ENCODE assay signal across 18 cellular contexts in genomic region chr11:108501396-108501795, GRCh38.
"Had no signal": no experiment of that assay in that cellular context is flagged by ENCODE, and none has a peak within 500 bp of the region (broad histone marks: within the 10 kb centered on the region; RNA-seq: fewer than 3 reads in every experiment).

No MANE protein-coding gene starts in this region.

- H3K27ac ChIP-seq: colonic mucosa, hepatocyte, neutrophil had no signal

- H2AFZ ChIP-seq: hepatocyte had no signal

- H3K4me3 Mint-ChIP-seq: activated naive CD8-positive, alpha-beta T cell treated with anti-CD3 and anti-CD28 coated beads, Interleukin-2, amount 10 ng/mL, durations not matched to agents 7 days and 5 days; activated T-cell treated with anti-CD3 and anti-CD28 coated beads, Interleukin-2, amount 50 U/mL, for 24 hours; naive thymus-derived CD4-positive, alpha-beta T cell; T-helper 2 cell treated with Interferon-gamma antibody and Interleukin-4, amounts not matched to agents 5 μg/mL and 100 μg/mL, for 36 hours had no signal

- H3K4me1 ChIP-seq: colonic mucosa had no signal

- H3K9me3 ChIP-seq: colonic mucosa, neutrophil had no signal

- DNase-seq: activated CD4-positive, alpha-beta T cell treated with anti-CD3 and anti-CD28 coated beads, Interleukin-2, amount 50 U/mL, for 4 hours; activated CD4-positive, CD25-positive, alpha-beta regulatory T cell treated with anti-CD3 and anti-CD28 coated beads, Interleukin-2, amount 50 U/mL, for 72 hours; activated naive CD8-positive, alpha-beta T cell treated with anti-CD3 and anti-CD28 coated beads, Interleukin-2, amount 10 ng/mL, durations not matched to agents 7 days and 5 days; activated T-cell treated with anti-CD3 and anti-CD28 coated beads, Interleukin-2, amount 50 U/mL, for 24 hours; caudate nucleus; colonic mucosa; kidney glomerular epithelial cell; midbrain; naive thymus-derived CD4-positive, alpha-beta T cell; posterior cingulate gyrus; right cardiac atrium; stimulated activated CD4-positive, alpha-beta T cell treated with anti-CD3 and anti-CD28 coated beads, Interleukin-2, amount 100 ng/mL, for 24 hours; stimulated activated naive CD4-positive, alpha-beta T cell treated with Interleukin-2 at 50 U/mL for 16 hours; SW 1271 had no signal

- H3K36me3 ChIP-seq: colonic mucosa, neutrophil had no signal

- H3K4me2 ChIP-seq: hepatocyte had no signal

- H3K9me3 Mint-ChIP-seq: activated naive CD8-positive, alpha-beta T cell treated with anti-CD3 and anti-CD28 coated beads, Interleukin-2, amount 10 ng/mL, durations not matched to agents 7 days and 5 days; activated T-cell treated with anti-CD3 and anti-CD28 coated beads, Interleukin-2, amount 50 U/mL, for 24 hours; naive thymus-derived CD4-positive, alpha-beta T cell; T-helper 2 cell treated with Interferon-gamma antibody and Interleukin-4, amounts not matched to agents 5 μg/mL and 100 μg/mL, for 36 hours had no signal

- H3K79me2 ChIP-seq: hepatocyte had no signal

- H3K27me3 Mint-ChIP-seq: activated T-cell treated with anti-CD3 and anti-CD28 coated beads, Interleukin-2, amount 50 U/mL, for 24 hours had no signal

- H3K27me3 ChIP-seq: colonic mucosa, hepatocyte had no signal

- H3K4me3 ChIP-seq: colonic mucosa, hepatocyte had no signal

- FAIRE-seq: astrocyte had no signal

- H3K27ac Mint-ChIP-seq: activated naive CD8-positive, alpha-beta T cell treated with anti-CD3 and anti-CD28 coated beads, Interleukin-2, amount 10 ng/mL, durations not matched to agents 7 days and 5 days; activated T-cell treated with anti-CD3 and anti-CD28 coated beads, Interleukin-2, amount 50 U/mL, for 24 hours; T-helper 2 cell treated with Interferon-gamma antibody and Interleukin-4, amounts not matched to agents 5 μg/mL and 100 μg/mL, for 36 hours had no signal

- ATAC-seq: naive thymus-derived CD4-positive, alpha-beta T cell; right cardiac atrium had no signal
